Comparison of ENCODE assay signal across 1 cellular context in genomic region chr7:72924748-72925545, GRCh38.
TF ChIP-seq lines count a peak whose summit lies in the region.

POM121 (plus strand) TSS chr7:72925095; CDS start chr7:72925122, 27 bp downstream.

TF ChIP-seq in K562, 482 proteins besides CTCF, POLR2A, EP300 and RAD21 (continued from another document and continues in another):
- TF ChIP-seq ARID4B (CRISPR knock-in tag; IDR thresholded peaks at IDR 0.05) (peak; percentile 79), E2F1 (CRISPR knock-in tag; IDR thresholded peaks at IDR 0.05) (peak; percentile 76; the same call in 1 of the 2 replicates), MAX (CRISPR knock-in tag; IDR thresholded peaks at IDR 0.05) (peak; percentile 76), CBX3 (IDR thresholded peaks at IDR 0.05; ENCODE audit: borderline replicate concordance in 1 of 2, low read length in 2 of 2) (peak in 1 of 2 experiments; percentile 49; a peak in 1 of 3 replicates), KLF1 (tag; IDR thresholded peaks at IDR 0.05) (peak; percentile 24; the same call in 1 of the 2 replicates), FIP1L1 (IDR thresholded peaks at IDR 0.05; ENCODE audit: low read depth, low read length, poor library complexity, severe bottlenecking) (peak; percentile 91), CREM (IDR thresholded peaks at IDR 0.05; ENCODE audit: low read depth) (peak; percentile 98), POLR2AphosphoS5 (IDR thresholded peaks at IDR 0.05; ENCODE audit: control insufficient read depth, insufficient read depth, low read depth, low read length) (peak; percentile 97), SIN3A (IDR thresholded peaks at IDR 0.05; ENCODE audit: borderline replicate concordance in 2 of 2, control insufficient read depth in 1 of 2, low read depth in 2 of 2, low read length in 2 of 2) (peak; percentile 85 to 93; a peak in 2 of 4 replicates), MYC (IDR thresholded peaks at IDR 0.05; ENCODE audit: low read depth, low read length) (peak; percentile 85), MYC (CRISPR knock-in tag; IDR thresholded peaks at IDR 0.05; ENCODE audit: borderline replicate concordance, low read depth) (peak; percentile 82; the same call in 1 of the 2 replicates), SNAPC5 (CRISPR knock-in tag; IDR thresholded peaks at IDR 0.05) (no peak), RFX7 (CRISPR knock-in tag; IDR thresholded peaks at IDR 0.05) (no peak), YY1 (IDR thresholded peaks at IDR 0.05; ENCODE audit: borderline replicate concordance in 1 of 3, control insufficient read depth in 1 of 3, extremely low read depth in 1 of 3, insufficient read depth in 3 of 3, insufficient read length in 1 of 3, insufficient replicate concordance in 2 of 3, low read depth in 1 of 3, low read length in 2 of 3) (peak in 2 of 3 experiments; percentile 85 to 86), ZBTB26 (CRISPR knock-in tag; IDR thresholded peaks at IDR 0.05) (no peak), ZNF280B (CRISPR knock-in tag; IDR thresholded peaks at IDR 0.05) (no peak), RHOXF2B (CRISPR knock-in tag; conservative IDR thresholded peaks at IDR 0.05) (no peak), CHD2 (IDR thresholded peaks at IDR 0.05; ENCODE audit: low read depth, low read length) (no peak; the same call in 1 of the 2 replicates), FOXJ2 (tag; IDR thresholded peaks at IDR 0.05) (no peak; the same call in 1 of the 2 replicates), KLF13 (tag; IDR thresholded peaks at IDR 0.05; ENCODE audit: borderline replicate concordance, low read depth) (peak; percentile 54), ZNF449 (CRISPR knock-in tag; IDR thresholded peaks at IDR 0.05) (no peak), NR0B1 (IDR thresholded peaks at IDR 0.05; ENCODE audit: partially characterized antibody) (no peak), RBM25 (IDR thresholded peaks at IDR 0.05; ENCODE audit: low read depth, low read length, severe bottlenecking) (peak; percentile 30), ZNF395 (CRISPR knock-in tag; IDR thresholded peaks at IDR 0.05) (peak; percentile 73; the same call in 1 of the 2 replicates), ZNF639 (CRISPR knock-in tag; conservative IDR thresholded peaks at IDR 0.05 in 1 of 2, IDR thresholded peaks at IDR 0.05 in 1 of 2) (peak in 1 of 2 experiments; percentile 77; a peak in 2 of 4 replicates), YBX1 (IDR thresholded peaks at IDR 0.05) (no peak), MEIS2 (IDR thresholded peaks at IDR 0.05; ENCODE audit: partially characterized antibody) (no peak), SOX6 (IDR thresholded peaks at IDR 0.05) (0 out of 2 replicates have a peak, but pooled peaks have one; percentile 44), CREB3L1 (IDR thresholded peaks at IDR 0.05; ENCODE audit: borderline replicate concordance, low read depth) (0 out of 2 replicates have a peak, but pooled peaks have one; percentile 19), ZNF695 (CRISPR knock-in tag; IDR thresholded peaks at IDR 0.05) (peak; percentile 51), ZNF140 (CRISPR knock-in tag; IDR thresholded peaks at IDR 0.05) (no peak), FOXP4 (CRISPR knock-in tag; IDR thresholded peaks at IDR 0.05; ENCODE audit: borderline replicate concordance) (peak; percentile 77; the same call in 1 of the 2 replicates), PHF8 (IDR thresholded peaks at IDR 0.05; ENCODE audit: borderline replicate concordance, low read length) (peak; percentile 71; the same call in 1 of the 2 replicates), PML (IDR thresholded peaks at IDR 0.05; ENCODE audit: low read length) (peak; percentile 79), ZBTB9 (CRISPR knock-in tag; IDR thresholded peaks at IDR 0.05) (peak; percentile 89), ESRRA (IDR thresholded peaks at IDR 0.05; ENCODE audit: borderline replicate concordance, low read depth) (0 out of 2 replicates have a peak, but pooled peaks have one; percentile 43), MTA2 (IDR thresholded peaks at IDR 0.05; ENCODE audit: low read depth) (no peak)
